In the genomic region with DNA sequence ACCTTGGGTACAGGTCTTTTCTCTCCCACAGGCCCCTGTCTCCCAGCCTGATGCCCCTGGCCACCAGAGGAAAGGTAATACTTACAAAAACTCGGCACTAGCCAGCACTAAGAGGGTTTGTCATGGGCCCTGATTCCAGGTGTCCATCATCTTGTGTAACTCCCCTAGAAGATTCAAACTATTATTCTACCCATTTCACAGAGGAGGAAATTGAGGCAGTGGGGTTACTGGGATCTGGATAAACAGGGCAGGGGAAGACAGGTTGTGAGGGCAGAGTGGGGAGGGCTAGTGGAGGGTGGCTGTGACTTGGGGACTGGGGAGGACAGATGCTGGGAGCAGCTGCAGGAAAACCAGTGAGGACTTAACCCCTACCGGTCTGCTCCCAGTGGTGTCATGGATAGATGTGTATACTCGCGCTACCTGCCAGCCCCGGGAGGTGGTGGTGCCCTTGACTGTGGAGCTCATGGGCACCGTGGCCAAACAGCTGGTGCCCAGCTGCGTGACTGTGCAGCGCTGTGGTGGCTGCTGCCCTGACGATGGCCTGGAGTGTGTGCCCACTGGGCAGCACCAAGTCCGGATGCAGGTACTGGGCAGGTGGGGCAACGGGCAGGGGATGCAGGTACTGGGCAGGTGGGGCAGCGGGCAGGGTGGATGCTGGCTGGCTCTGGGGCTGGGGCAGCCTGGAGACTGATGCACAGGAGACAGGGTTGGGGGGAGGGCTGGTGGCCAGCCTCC, we compare ENCODE assay signal across 1 cellular context.
A peak's percentile ranks its signal among the peaks of the same experiment; 100 is the strongest.
TF ChIP-seq lines count a peak whose summit lies in the region.

No MANE protein-coding gene starts in this region.

TF ChIP-seq in H1, 55 proteins besides CTCF, POLR2A, EP300 and RAD21:
- no peak for TF ChIP-seq ATF3 (IDR thresholded peaks at IDR 0.05; ENCODE audit: insufficient read depth, low read depth, low read length)
- no peak for TF ChIP-seq CHD2 (IDR thresholded peaks at IDR 0.05; ENCODE audit: low read length)
- TF ChIP-seq POLR2AphosphoS5 (IDR thresholded peaks at IDR 0.05; ENCODE audit: low read depth, low read length) = no peak
- 0 out of 2 replicates have a peak, but pooled peaks have one; percentile 64 for TF ChIP-seq KDM1A (IDR thresholded peaks at IDR 0.05; ENCODE audit: borderline replicate concordance, low read length)
- no peak for TF ChIP-seq SP2 (IDR thresholded peaks at IDR 0.05; ENCODE audit: low read length)
